Comparison of ENCODE assay signal across 8 cellular contexts in genomic region chr11:57667715-57668466, GRCh38. TPM values are rescaled to one million over a fixed set of nuclear protein-coding genes. Genes with fewer than 3 reads are reported as not detected.
A peak's percentile ranks its signal among the peaks of the same experiment; 100 is the strongest.
DNase-seq lines count a peak whose midpoint lies in the region; ATAC-seq lines count a peak whose summit lies in the region.

A gene with protein sequence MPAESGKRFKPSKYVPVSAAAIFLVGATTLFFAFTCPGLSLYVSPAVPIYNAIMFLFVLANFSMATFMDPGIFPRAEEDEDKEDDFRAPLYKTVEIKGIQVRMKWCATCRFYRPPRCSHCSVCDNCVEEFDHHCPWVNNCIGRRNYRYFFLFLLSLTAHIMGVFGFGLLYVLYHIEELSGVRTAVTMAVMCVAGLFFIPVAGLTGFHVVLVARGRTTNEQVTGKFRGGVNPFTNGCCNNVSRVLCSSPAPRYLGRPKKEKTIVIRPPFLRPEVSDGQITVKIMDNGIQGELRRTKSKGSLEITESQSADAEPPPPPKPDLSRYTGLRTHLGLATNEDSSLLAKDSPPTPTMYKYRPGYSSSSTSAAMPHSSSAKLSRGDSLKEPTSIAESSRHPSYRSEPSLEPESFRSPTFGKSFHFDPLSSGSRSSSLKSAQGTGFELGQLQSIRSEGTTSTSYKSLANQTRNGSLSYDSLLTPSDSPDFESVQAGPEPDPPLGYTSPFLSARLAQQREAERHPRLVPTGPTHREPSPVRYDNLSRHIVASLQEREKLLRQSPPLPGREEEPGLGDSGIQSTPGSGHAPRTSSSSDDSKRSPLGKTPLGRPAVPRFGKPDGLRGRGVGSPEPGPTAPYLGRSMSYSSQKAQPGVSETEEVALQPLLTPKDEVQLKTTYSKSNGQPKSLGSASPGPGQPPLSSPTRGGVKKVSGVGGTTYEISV (plus strand): TSS chr11:57668114. CDS start chr11:57673091, 4,977 bp downstream.

- CTCF ChIA-PET in CD8-positive, alpha-beta memory T cell (lab: Charles Lee) = interaction anchor here (0.8 to 2.9 kb wide), 4 partner anchors 13 to 133 kb away, joined by 3 to 9 read pairs (median 6); partner anchors contain the start of gene YPEL4

- peak; percentile 83 for ATAC-seq in GM19463 (IDR thresholded peaks at IDR 0.05; ENCODE audit: unreplicated experiment)

- DNase-seq in CD8-positive, alpha-beta memory T cell = peak; percentile 99 to 100 (median 100)
- DNase-seq in HPDE6-E6E7 (ENCODE audit: extremely low spot score) = peak; percentile 99
- peak; percentile 91 for DNase-seq in NK-92 (lab: John Stamatoyannopoulos, UW; ENCODE audit: unreplicated experiment)
- DNase-seq in activated CD8-positive, alpha-beta memory T cell treated with anti-CD3 and anti-CD28 coated beads for 1 hour (ENCODE audit: extremely low read depth in 1 of 2, low read depth in 1 of 2) = peak; percentile 98 to 99
- peak; percentile 99 for DNase-seq in effector CD4-positive, alpha-beta T cell
- peak; percentile 100 for DNase-seq in lung microvascular endothelial cell (ENCODE audit: low read depth in 2 of 2)
- DNase-seq in stimulated activated CD4-positive, alpha-beta T cell treated with anti-CD3 and anti-CD28 coated beads, TNF-alpha, amount 100 ng/mL, for 48 hours (ENCODE audit: low read depth in 3 of 3) = peak; percentile 96 to 100 (median 98)

- POLR2A ChIA-PET in CD8-positive, alpha-beta memory T cell (lab: Charles Lee) = interaction anchor here (1.0 to 2.4 kb wide), 5 partner anchors 11 to 132 kb away, joined by 4 to 8 read pairs (median 4); partner anchors contain the start of genes CLP1, MED19 and TMX2

- H3K27me3 ChIP-seq in CD8-positive, alpha-beta memory T cell (ENCODE audit: insufficient read depth, low read length, poor library complexity, severe bottlenecking) = no peaks in the 10 kb centered on the region

- H3K9me3 ChIP-seq in CD8-positive, alpha-beta memory T cell (ENCODE audit: low read length) = no peaks in the 10 kb centered on the region

- H3K4me3 Mint-ChIP-seq in CD8-positive, alpha-beta memory T cell = peak within 1 kb of the TSS; percentile 87 to 97 (median 93)

- H3K36me3 Mint-ChIP-seq in CD8-positive, alpha-beta memory T cell = peaks cover 4 to 36% (median 6%) of the 10 kb centered on the region in 3 donors

- H3K27ac Mint-ChIP-seq in CD8-positive, alpha-beta memory T cell = peak within 1 kb of the TSS; percentile 98 to 100 (median 100)

- H3K4me1 Mint-ChIP-seq in CD8-positive, alpha-beta memory T cell = peaks cover 40 to 64% (median 56%) of the 10 kb centered on the region in 3 donors

- peaks cover 13% of the 10 kb centered on the region for H3K36me3 ChIP-seq in CD8-positive, alpha-beta memory T cell (ENCODE audit: insufficient read depth, low read length)

- H3K4me1 ChIP-seq in CD8-positive, alpha-beta memory T cell (ENCODE audit: insufficient read depth, low read length) = peaks cover 36% of the 10 kb centered on the region

- peaks cover 0 to 13% of the 10 kb centered on the region in 2 donors for H3K27me3 Mint-ChIP-seq in CD8-positive, alpha-beta memory T cell

- no peaks in the 10 kb centered on the region for H3K9me3 Mint-ChIP-seq in CD8-positive, alpha-beta memory T cell

- peak within 1 kb of the TSS; percentile 97 for H3K27ac ChIP-seq in CD8-positive, alpha-beta memory T cell (ENCODE audit: low read depth, low read length)

- peak within 1 kb of the TSS; percentile 84 for H3K4me3 ChIP-seq in CD8-positive, alpha-beta memory T cell (ENCODE audit: low read length)

RNA-seq across cellular contexts. Expression of the gene that starts here (rescaled TPM):
- 10 to 100 TPM; 83.9 to 89.0 TPM for total RNA-seq in CD8-positive, alpha-beta memory T cell
- polyA plus RNA-seq in CD8-positive, alpha-beta memory T cell = 45.1 TPM
- total RNA-seq in lung microvascular endothelial cell = 25.1 and 35.7 TPM in 2 replicates

Comparison
In these comparisons a context has a peak if more than half of its experiments do, and no peak if none do; other contexts are left out.
1. Peak in every context shown above with its lines: DNase-seq, ATAC-seq, H3K4me3 ChIP-seq and H3K27ac ChIP-seq.